9 cellular contexts compared by ENCODE assay signal in the genomic region with DNA sequence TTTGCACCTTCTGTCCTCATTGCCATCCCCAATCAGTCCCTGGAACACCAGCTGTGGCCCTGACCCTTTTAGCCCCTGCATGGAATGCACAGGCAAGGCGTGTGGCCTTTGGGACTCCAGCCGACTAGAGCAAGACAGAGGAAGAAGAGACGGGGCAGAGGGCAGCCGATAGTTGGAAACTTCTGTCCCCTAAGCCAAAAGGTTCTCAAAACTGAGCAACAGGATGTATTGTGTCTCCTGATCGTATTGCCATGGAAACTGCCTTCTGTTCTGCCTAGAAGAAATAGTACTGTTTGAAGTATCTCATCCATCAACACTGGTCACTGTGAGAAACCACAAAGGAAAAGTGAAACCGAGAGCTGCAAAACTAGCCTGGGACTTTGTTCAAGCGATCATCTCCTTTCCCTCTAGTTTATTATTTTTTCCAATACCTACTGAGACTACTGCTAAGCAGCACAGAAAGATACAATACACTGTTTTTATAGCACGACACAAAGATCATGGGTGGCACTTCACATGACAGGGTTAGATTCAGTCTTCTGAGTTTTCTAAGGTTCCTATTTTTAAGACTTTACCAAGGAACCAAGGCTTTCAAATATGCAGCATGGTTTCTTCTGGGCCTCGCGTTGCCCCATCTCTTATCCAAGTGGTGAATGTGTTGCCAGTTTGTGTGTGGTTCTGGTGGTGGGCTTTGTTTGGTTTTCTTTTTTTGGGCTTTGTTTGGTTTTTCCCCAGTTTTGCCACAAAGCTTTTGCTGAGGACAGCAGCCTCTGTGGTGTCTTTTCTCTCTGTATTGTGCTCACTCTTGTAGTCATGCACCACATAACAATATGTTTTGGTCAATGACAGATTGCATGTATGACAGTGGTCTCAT. TPM values are rescaled to one million over a fixed set of nuclear protein-coding genes. Genes with fewer than 3 reads are reported as not detected.
DNase-seq lines count a peak whose midpoint lies in the region; ATAC-seq and TF ChIP-seq lines count a peak whose summit lies in the region.
"Had no signal": no experiment of that assay in that cellular context is flagged by ENCODE, and none has a peak within 500 bp of the region (broad histone marks: within the 10 kb centered on the region; RNA-seq: fewer than 3 reads in every experiment).

No MANE protein-coding gene starts in this region.

- peaks cover 98% of the 10 kb centered on the region for H3K4me1 Mint-ChIP-seq in activated naive CD8-positive, alpha-beta T cell treated with anti-CD3 and anti-CD28 coated beads, Interleukin-2, amount 50 U/mL, for 24 hours
- H3K4me1 Mint-ChIP-seq in stimulated activated naive CD8-positive, alpha-beta T cell treated with anti-CD3 and anti-CD28 coated beads, Interleukin-15, Interleukin-2, amounts not matched to agents 100 ng/mL and 50 ng/mL, for 24 hours (ENCODE audit: low read depth) = peaks cover 99% of the 10 kb centered on the region

- 89% methylated on average over 10 of the region's 10 CpGs for WGBS in hepatocyte (ENCODE audit: low lambda C conversion rate, missing lambda C conversion rate)

- peak overlapping the region; percentile 99 for H3K27ac Mint-ChIP-seq in activated naive CD8-positive, alpha-beta T cell treated with anti-CD3 and anti-CD28 coated beads, Interleukin-2, amount 50 U/mL, for 24 hours
- H3K27ac Mint-ChIP-seq in stimulated activated naive CD8-positive, alpha-beta T cell treated with anti-CD3 and anti-CD28 coated beads, Interleukin-15, Interleukin-2, amounts not matched to agents 100 ng/mL and 50 ng/mL, for 24 hours = peak overlapping the region; percentile 99

- H3K79me2 ChIP-seq in Loucy (ENCODE audit: insufficient read depth, low read length) (no peaks in the 10 kb centered on the region), hepatocyte (no peaks in the 10 kb centered on the region)

- peak overlapping the region; percentile 59 for H3K27ac ChIP-seq in hepatocyte

- H3K4me3 Mint-ChIP-seq in activated naive CD8-positive, alpha-beta T cell treated with anti-CD3 and anti-CD28 coated beads, Interleukin-2, amount 50 U/mL, for 24 hours = peak overlapping the region; percentile 72
- peak overlapping the region; percentile 70 for H3K4me3 Mint-ChIP-seq in stimulated activated naive CD8-positive, alpha-beta T cell treated with anti-CD3 and anti-CD28 coated beads, Interleukin-15, Interleukin-2, amounts not matched to agents 100 ng/mL and 50 ng/mL, for 24 hours

- H3K36me3 Mint-ChIP-seq in activated naive CD8-positive, alpha-beta T cell treated with anti-CD3 and anti-CD28 coated beads, Interleukin-2, amount 50 U/mL, for 24 hours (ENCODE audit: low read depth) = peaks cover 65% of the 10 kb centered on the region
- peaks cover 79% of the 10 kb centered on the region for H3K36me3 Mint-ChIP-seq in stimulated activated naive CD8-positive, alpha-beta T cell treated with anti-CD3 and anti-CD28 coated beads, Interleukin-15, Interleukin-2, amounts not matched to agents 100 ng/mL and 50 ng/mL, for 24 hours (ENCODE audit: low read depth)

- H3K4me1 ChIP-seq in Loucy (ENCODE audit: insufficient read depth, low read length, poor library complexity, severe bottlenecking) (peaks cover 38% of the 10 kb centered on the region), hepatocyte (ENCODE audit: insufficient read depth) (no peaks in the 10 kb centered on the region)

- H3K9me3 ChIP-seq in Loucy (ENCODE audit: insufficient read depth, low read depth, low read length) (no peaks in the 10 kb centered on the region), hepatocyte (ENCODE audit: low read depth) (no peaks in the 10 kb centered on the region)

- H3F3A ChIP-seq in Loucy (ENCODE audit: low read depth) = no peaks in the 10 kb centered on the region

- H3K9me2 ChIP-seq in Loucy (replicated peaks; ENCODE audit: low read depth, low read length) (no peaks in the 10 kb centered on the region), hepatocyte (replicated peaks; ENCODE audit: insufficient read depth) (no peaks in the 10 kb centered on the region)

- H3K36me3 ChIP-seq in Loucy (ENCODE audit: insufficient read depth, low read length) (peaks cover 30% of the 10 kb centered on the region; the same call in 1 of the 2 replicates), hepatocyte (replicated peaks; ENCODE audit: insufficient read depth, low read depth) (no peaks in the 10 kb centered on the region)

- no peak for TF ChIP-seq CTCF in GM10266 (IDR thresholded peaks at IDR 0.05; ENCODE audit: control insufficient read depth, insufficient read depth, low read depth, missing control alignments)
- TF ChIP-seq CTCF in Loucy (conservative IDR thresholded peaks at IDR 0.05; ENCODE audit: low read length) = no peak
- no peak for TF ChIP-seq CTCF in hepatocyte (IDR thresholded peaks at IDR 0.05; ENCODE audit: poor library complexity)

- H4K20me1 ChIP-seq in Loucy (ENCODE audit: insufficient read depth, low read length, poor library complexity, severe bottlenecking) (no peaks in the 10 kb centered on the region), hepatocyte (ENCODE audit: insufficient read depth, poor library complexity, severe bottlenecking) (no peaks in the 10 kb centered on the region)

- H2AFZ ChIP-seq in Loucy (ENCODE audit: low read length) = no peak overlapping the region
- no peak overlapping the region for H2AFZ ChIP-seq in hepatocyte

- H3K27me3 ChIP-seq in Loucy (ENCODE audit: insufficient read depth, low read length, poor library complexity, severe bottlenecking) = no peaks in the 10 kb centered on the region
- no peaks in the 10 kb centered on the region for H3K27me3 ChIP-seq in hepatocyte

- H3K4me2 ChIP-seq in Loucy (ENCODE audit: low read depth, low read length, poor library complexity, severe bottlenecking) = peak overlapping the region; percentile 73
- H3K4me2 ChIP-seq in hepatocyte = no peak overlapping the region

- H3K4me3 ChIP-seq in Loucy (ENCODE audit: low read length, poor library complexity, severe bottlenecking) (peak overlapping the region; percentile 50), hepatocyte (no peak overlapping the region)

- no peaks in the 10 kb centered on the region for H3K27me3 Mint-ChIP-seq in activated naive CD8-positive, alpha-beta T cell treated with anti-CD3 and anti-CD28 coated beads, Interleukin-2, amount 50 U/mL, for 24 hours
- H3K27me3 Mint-ChIP-seq in stimulated activated naive CD8-positive, alpha-beta T cell treated with anti-CD3 and anti-CD28 coated beads, Interleukin-15, Interleukin-2, amounts not matched to agents 100 ng/mL and 50 ng/mL, for 24 hours = no peaks in the 10 kb centered on the region

- peak; percentile 56 for ATAC-seq in GM21723 (IDR thresholded peaks at IDR 0.05; ENCODE audit: unreplicated experiment)
- peak; percentile 51 for ATAC-seq in activated naive CD8-positive, alpha-beta T cell treated with anti-CD3 and anti-CD28 coated beads, Interleukin-2, amount 50 U/mL, for 24 hours
- ATAC-seq: Panc1 had no signal

- DNase-seq in GM10266 (ENCODE audit: extremely low spot score) (peak; percentile 69), hepatocyte (ENCODE audit: low spot score) (no peak), NCI-H526 (lab: John Stamatoyannopoulos, UW) (no peak), NCI-H524 (lab: John Stamatoyannopoulos, UW) (no peak)
- no peak for DNase-seq in activated naive CD8-positive, alpha-beta T cell treated with anti-CD3 and anti-CD28 coated beads, Interleukin-2, amount 50 U/mL, for 24 hours

- peak overlapping the region; percentile 28 for H3K9ac ChIP-seq in Loucy (ENCODE audit: low read depth, low read length, poor library complexity, severe bottlenecking)

- no peaks in the 10 kb centered on the region for H3K9me3 Mint-ChIP-seq in activated naive CD8-positive, alpha-beta T cell treated with anti-CD3 and anti-CD28 coated beads, Interleukin-2, amount 50 U/mL, for 24 hours
- no peaks in the 10 kb centered on the region for H3K9me3 Mint-ChIP-seq in stimulated activated naive CD8-positive, alpha-beta T cell treated with anti-CD3 and anti-CD28 coated beads, Interleukin-15, Interleukin-2, amounts not matched to agents 100 ng/mL and 50 ng/mL, for 24 hours

RNA-seq across cellular contexts. Expression of a gene that starts 49.3 kb away (rescaled TPM):
- total RNA-seq in hepatocyte = 5.2 and 5.3 TPM in 2 replicates
- 1.4 and 3.0 TPM in 2 replicates for polyA plus RNA-seq in hepatocyte
